In genomic region chrX:103309860-103310591, GRCh38 we compare ENCODE assay signal across 9 cellular contexts. TPM values are rescaled to one million over a fixed set of nuclear protein-coding genes. Genes with fewer than 3 reads are reported as not detected.
DNase-seq lines count a peak whose midpoint lies in the region; ATAC-seq and TF ChIP-seq lines count a peak whose summit lies in the region.
"Had no signal": no experiment of that assay in that cellular context is flagged by ENCODE, and none has a peak within 500 bp of the region (broad histone marks: within the 10 kb centered on the region; RNA-seq: fewer than 3 reads in every experiment).

No MANE protein-coding gene starts in this region.

- peaks cover 0 to 10% (median 6%) of the 10 kb centered on the region in 4 donors for H3K27me3 ChIP-seq in esophagus muscularis mucosa
- no peaks in the 10 kb centered on the region for H3K27me3 ChIP-seq in prostate gland (replicated peaks; ENCODE audit: insufficient read depth)

- TF ChIP-seq POLR2A in esophagus muscularis mucosa (IDR thresholded peaks at IDR 0.05; ENCODE audit: low read depth) (no peak), prostate gland (IDR thresholded peaks at IDR 0.05) (no peak)

- H3K4me1 ChIP-seq in OCI-LY7 (ENCODE audit: insufficient read depth, low read length, poor library complexity, severe bottlenecking) (peaks cover 3% of the 10 kb centered on the region), esophagus muscularis mucosa (peaks cover 5 to 10% (median 10%) of the 10 kb centered on the region in 4 donors), prostate gland (replicated peaks) (no peaks in the 10 kb centered on the region)

- TF ChIP-seq CTCF in OCI-LY7 (conservative IDR thresholded peaks at IDR 0.05; ENCODE audit: low read length) (no peak), esophagus muscularis mucosa (IDR thresholded peaks at IDR 0.05) (no peak), prostate gland (IDR thresholded peaks at IDR 0.05) (no peak)

- DNase-seq in OCI-LY7 (ENCODE audit: low spot score) (no peak), esophagus muscularis mucosa (ENCODE audit: extremely low spot score) (no peak), prostate gland (ENCODE audit: low spot score) (no peak), dermis blood vessel endothelial cell (no peak)

- TF ChIP-seq EP300 in esophagus muscularis mucosa (IDR thresholded peaks at IDR 0.05): no peak

- H2AFZ ChIP-seq in OCI-LY7 (ENCODE audit: low read length): peak overlapping the region; percentile 86

- H3K9me3 ChIP-seq in OCI-LY7 (ENCODE audit: low read length) (no peaks in the 10 kb centered on the region), esophagus muscularis mucosa (no peaks in the 10 kb centered on the region), prostate gland (no peaks in the 10 kb centered on the region)

- ATAC-seq in GM18868 (IDR thresholded peaks at IDR 0.05; ENCODE audit: unreplicated experiment) (peak; percentile 10), HG02571 (IDR thresholded peaks at IDR 0.05; ENCODE audit: unreplicated experiment) (no peak), HG03135 (IDR thresholded peaks at IDR 0.05; ENCODE audit: unreplicated experiment) (no peak), GM21381 (IDR thresholded peaks at IDR 0.05; ENCODE audit: unreplicated experiment) (no peak)

- no peaks in the 10 kb centered on the region for H4K20me1 ChIP-seq in OCI-LY7 (ENCODE audit: insufficient read depth, low read length)

- H3K36me3 ChIP-seq in OCI-LY7 (ENCODE audit: insufficient read depth, low read length) (no peaks in the 10 kb centered on the region), esophagus muscularis mucosa (no peaks in the 10 kb centered on the region), prostate gland (no peaks in the 10 kb centered on the region)

- POLR2A ChIA-PET in OCI-LY7 (lab: Charles Lee): no interaction called here

- no peaks in the 10 kb centered on the region for H3K79me2 ChIP-seq in OCI-LY7 (ENCODE audit: insufficient read depth, low read depth, low read length)

- CTCF ChIA-PET in OCI-LY7 (lab: Charles Lee; ENCODE audit: unreplicated experiment): no interaction called here

- H3K4me3 ChIP-seq in OCI-LY7 (ENCODE audit: low read depth, low read length, poor library complexity, severe bottlenecking) (peak overlapping the region; percentile 70), esophagus muscularis mucosa (peak overlapping the region; percentile 51 to 59 (median 55)), prostate gland (peak overlapping the region; percentile 46 to 55)

- no peaks in the 10 kb centered on the region for H3K9me2 ChIP-seq in OCI-LY7 (ENCODE audit: insufficient read depth, low read length)

- peak overlapping the region; percentile 72 for H3K4me2 ChIP-seq in OCI-LY7 (ENCODE audit: low read length)

- H3K27ac ChIP-seq in OCI-LY7 (ENCODE audit: low read depth, low read length, poor library complexity, severe bottlenecking) (no peak overlapping the region), esophagus muscularis mucosa (replicated peaks in 1 of 4) (no peak overlapping the region), prostate gland (peak overlapping the region; percentile 53 to 64)

- intact Hi-C loops in OCI-LY7 (cut with micrococcal nuclease; ENCODE audit: unreplicated experiment) (no loop called here), esophagus muscularis mucosa (cut with DNase I) (no loop called here), prostate gland (cut with DNase I) (no loop called here)

- no TSS peak for BruUV-seq in OCI-LY7 (replicated peaks; lab: Mats Ljungman, UMichigan)

- 37% methylated on average over 33 of the region's 33 CpGs for WGBS in esophagus muscularis mucosa
- 22% methylated on average over 27 of the region's 33 CpGs for WGBS in prostate gland

RNA-seq across cellular contexts. Expression of gene BEX2, which starts 0.8 kb away (rescaled TPM):
- total RNA-seq in OCI-LY7 (2014; rRNA removed; shearing (Covaris generic)): 4.9 and 7.5 TPM in 2 replicates
- total RNA-seq in OCI-LY7 (2022) (4.4 and 5.7 TPM in 2 replicates), esophagus muscularis mucosa (10 to 100 TPM in 1 of 4 donors, 1 to 10 TPM in 3; 2.1 to 10.6 (median 5.6) TPM), prostate gland (10 to 100 TPM; 41.2 to 79.0 TPM), dermis blood vessel endothelial cell (0.56 and 0.68 TPM in 2 replicates)

RNA-seq across cellular contexts. Expression of gene TCEAL7, which starts 20.0 kb away (rescaled TPM):
- not detected in 2 replicates for total RNA-seq in OCI-LY7 (2014; rRNA removed; shearing (Covaris generic))
- total RNA-seq in OCI-LY7 (2022) (not detected in 2 replicates), esophagus muscularis mucosa (10 to 100 TPM in 3 of 4 donors, 1 to 10 TPM in 1; 8.2 to 12.9 (median 10.6) TPM), prostate gland (1 to 10 TPM; 1.4 to 6.2 TPM), dermis blood vessel endothelial cell (0.28 and 1.2 TPM in 2 replicates)

RNA-seq across cellular contexts. Expression of gene TCEAL5, which starts 33.5 kb away (rescaled TPM):
- total RNA-seq in OCI-LY7 (2014; rRNA removed; shearing (Covaris generic)): not detected in 2 replicates
- total RNA-seq in OCI-LY7 (2022) (not detected in 2 replicates), esophagus muscularis mucosa (1 to 10 TPM in 1 of 4 donors, under 1 TPM in 2, not detected in 1; 0.33 to 1.0 (median 0.97) TPM), prostate gland (10 to 100 TPM in 1 of 2 donors, not detected in 1; 48.4 TPM), dermis blood vessel endothelial cell (not detected in 2 replicates)
- total RNA-seq: fibroblast of lung had no signal

RNA-seq across cellular contexts. Expression of gene TCEAL9, which starts 46.3 kb away (rescaled TPM):
- total RNA-seq in OCI-LY7 (2014; rRNA removed; shearing (Covaris generic)): 1.2 and 2.0 TPM in 2 replicates
- total RNA-seq in OCI-LY7 (2022): not detected in 2 replicates
- total RNA-seq in esophagus muscularis mucosa: 10 to 100 TPM; 47.3 to 69.3 (median 52.9) TPM
- 10 to 100 TPM; 49.8 to 88.2 TPM for total RNA-seq in prostate gland
- 112 and 140 TPM in 2 replicates for total RNA-seq in dermis blood vessel endothelial cell

RNA-seq across cellular contexts. Expression of gene TCEAL8, which starts 55.1 kb away (rescaled TPM):
- 26.8 and 33.9 TPM in 2 replicates for total RNA-seq in OCI-LY7 (2014; rRNA removed; shearing (Covaris generic))
- total RNA-seq in OCI-LY7 (2022) (31.2 and 32.6 TPM in 2 replicates), esophagus muscularis mucosa (10 to 100 TPM; 49.7 to 56.9 (median 54.2) TPM), prostate gland (10 to 100 TPM; 59.4 to 90.0 TPM), dermis blood vessel endothelial cell (81.3 and 90.5 TPM in 2 replicates)

Comparison
In these comparisons a context has a peak if more than half of its experiments do, and no peak if none do; other contexts are left out.
1. H3K27ac ChIP-seq: peak in prostate gland (2 of 2); none in OCI-LY7 (single experiment) and esophagus muscularis mucosa (0 of 4).
2. Peak in every context shown above with its lines, with median percentiles within 50 percentile points of each other: H3K4me3 ChIP-seq.